In the genomic region with DNA sequence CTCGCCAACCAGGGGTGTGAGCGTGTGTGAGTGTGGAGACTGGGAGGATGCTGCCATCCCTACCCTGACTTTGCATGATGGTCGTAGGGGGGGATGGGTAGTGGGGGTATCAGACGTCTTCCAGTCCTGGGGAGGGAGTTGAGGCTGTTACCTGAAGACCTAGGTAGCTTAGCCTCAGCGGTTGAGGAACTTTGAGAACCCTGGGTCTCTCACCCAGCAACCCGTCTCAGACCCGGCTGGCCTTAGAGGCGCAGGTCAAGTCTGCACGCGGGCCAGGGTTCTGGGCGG, we compare ENCODE assay signal across 11 cellular contexts. TPM values are rescaled to one million over a fixed set of nuclear protein-coding genes. Genes with fewer than 3 reads are reported as not detected.
A peak's percentile ranks its signal among the peaks of the same experiment; 100 is the strongest.
DNase-seq lines count a peak whose midpoint lies in the region; ATAC-seq and TF ChIP-seq lines count a peak whose summit lies in the region.
"Had no signal": no experiment of that assay in that cellular context is flagged by ENCODE, and none has a peak within 500 bp of the region (broad histone marks: within the 10 kb centered on the region; RNA-seq: fewer than 3 reads in every experiment).

No MANE protein-coding gene starts in this region.

- H3K4me3 Mint-ChIP-seq in HFFc6 (peak overlapping the region; percentile 97), osteocyte (ENCODE audit: unreplicated experiment) (peak overlapping the region; percentile 89)

- peaks cover 34% of the 10 kb centered on the region for H3K4me1 ChIP-seq in ectodermal cell (ENCODE audit: control insufficient read depth, insufficient read depth, low read length)

- no peak for TF ChIP-seq CTCF in AG10803 (conservative IDR thresholded peaks at IDR 0.05; ENCODE audit: low read length)
- TF ChIP-seq CTCF in HFFc6 (IDR thresholded peaks at IDR 0.05): no peak
- no peak for TF ChIP-seq CTCF in osteocyte (IDR thresholded peaks at IDR 0.05)

- H3K27ac Mint-ChIP-seq in HFFc6: no peak overlapping the region
- peak overlapping the region; percentile 92 for H3K27ac Mint-ChIP-seq in osteocyte (ENCODE audit: unreplicated experiment)

- H3K9me3 Mint-ChIP-seq in HFFc6 (no peaks in the 10 kb centered on the region), osteocyte (ENCODE audit: unreplicated experiment) (no peaks in the 10 kb centered on the region)

- no peak overlapping the region for H3K27ac ChIP-seq in ectodermal cell (ENCODE audit: insufficient read depth, low read depth, low read length, poor library complexity, severe bottlenecking)

- DNase-seq in AG10803 (ENCODE audit: low read depth) (no peak), HFFc6 (no peak), osteocyte (ENCODE audit: extremely low spot score, unreplicated experiment) (no peak), T-helper 9 cell (no peak), pons (ENCODE audit: low spot score) (no peak)
- DNase-seq: central memory CD4-positive, alpha-beta T cell; DMS79; NCI-H1930 had no signal

- H3K4me3 ChIP-seq in AG10803 (ENCODE audit: low read length): peak overlapping the region; percentile 9; the same call in 1 of the 2 replicates
- H3K4me3 ChIP-seq in ectodermal cell (ENCODE audit: insufficient read depth, low read depth, low read length): peak overlapping the region; percentile 33

- WGBS in ectodermal cell, 2 experiments: 12 to 15% methylated on average over 11 of the region's 11 CpGs

- ATAC-seq in GM18909 (IDR thresholded peaks at IDR 0.05; ENCODE audit: poor library complexity, unreplicated experiment) (no peak), HG03342 (IDR thresholded peaks at IDR 0.05; ENCODE audit: unreplicated experiment) (no peak)

- H3K9me3 ChIP-seq in ectodermal cell (ENCODE audit: control insufficient read depth, low read length): no peaks in the 10 kb centered on the region

- peaks cover 24% of the 10 kb centered on the region for H3K27me3 ChIP-seq in ectodermal cell (ENCODE audit: control insufficient read depth, insufficient read depth, low read length, poor library complexity, severe bottlenecking)

- peaks cover 11% of the 10 kb centered on the region for H3K36me3 ChIP-seq in ectodermal cell (ENCODE audit: control insufficient read depth, insufficient read depth, low read length)

- H3K36me3 Mint-ChIP-seq in HFFc6 (ENCODE audit: low read depth) (peaks cover 4% of the 10 kb centered on the region), osteocyte (ENCODE audit: unreplicated experiment) (peaks cover 5% of the 10 kb centered on the region)

- H3K27me3 Mint-ChIP-seq in HFFc6 (ENCODE audit: insufficient read depth) (no peaks in the 10 kb centered on the region; the same call in 1 of the 2 replicates), osteocyte (ENCODE audit: unreplicated experiment) (no peaks in the 10 kb centered on the region)

- H3K4me1 Mint-ChIP-seq in HFFc6 (ENCODE audit: low read depth): peaks cover 44% of the 10 kb centered on the region
- H3K4me1 Mint-ChIP-seq in osteocyte (ENCODE audit: unreplicated experiment): peaks cover 43% of the 10 kb centered on the region

RNA-seq across cellular contexts. Expression of gene SLC4A2, which starts 2.7 kb away (rescaled TPM):
- total RNA-seq in HFFc6 (2021; fragmentation: NEBNext Ultra II Directional; extraction: Animal tissue kit (Norgen Biotek cat#: 25700)): 100 to 1,000 TPM; 153 to 188 (median 164) TPM
- 86.2 TPM for polyA plus RNA-seq in ectodermal cell (2013, experiment 1 of 4)
- 81.1 TPM for polyA plus RNA-seq in ectodermal cell (2013, experiment 2 of 4)
- 63.2 TPM for polyA plus RNA-seq in ectodermal cell (2013, experiment 3 of 4)
- 71.0 TPM for polyA plus RNA-seq in ectodermal cell (2013, experiment 4 of 4)
- 289 and 297 TPM in 2 replicates for total RNA-seq in osteocyte

RNA-seq across cellular contexts. Expression of gene CDK5, which starts 4.4 kb away (rescaled TPM):
- total RNA-seq in HFFc6 (2021; fragmentation: NEBNext Ultra II Directional; extraction: Animal tissue kit (Norgen Biotek cat#: 25700)): 10 to 100 TPM; 31.3 to 37.3 (median 33.4) TPM
- polyA plus RNA-seq in ectodermal cell (2013, experiment 1 of 4): 17.6 TPM
- polyA plus RNA-seq in ectodermal cell (2013, experiment 2 of 4): 15.2 TPM
- 15.4 TPM for polyA plus RNA-seq in ectodermal cell (2013, experiment 3 of 4)
- polyA plus RNA-seq in ectodermal cell (2013, experiment 4 of 4): 18.9 TPM
- total RNA-seq in osteocyte: 18.8 and 23.7 TPM in 2 replicates

RNA-seq across cellular contexts. Expression of gene ASIC3, which starts 13.7 kb away (rescaled TPM):
- total RNA-seq in HFFc6 (2021; fragmentation: NEBNext Ultra II Directional; extraction: Animal tissue kit (Norgen Biotek cat#: 25700)): under 1 TPM; 0.09 to 0.76 (median 0.31) TPM
- polyA plus RNA-seq in ectodermal cell (2013, experiment 1 of 4): 3.7 TPM
- 4.1 TPM for polyA plus RNA-seq in ectodermal cell (2013, experiment 2 of 4)
- 3.6 TPM for polyA plus RNA-seq in ectodermal cell (2013, experiment 3 of 4)
- polyA plus RNA-seq in ectodermal cell (2013, experiment 4 of 4): 4.9 TPM
- 3.6 and 5.8 TPM in 2 replicates for total RNA-seq in osteocyte

RNA-seq across cellular contexts. Expression of gene FASTK, which starts 18.6 kb away (rescaled TPM):
- total RNA-seq in HFFc6 (2021; fragmentation: NEBNext Ultra II Directional; extraction: Animal tissue kit (Norgen Biotek cat#: 25700)): 10 to 100 TPM; 83.8 to 97.0 (median 92.4) TPM
- polyA plus RNA-seq in ectodermal cell (2013, experiment 1 of 4): 55.1 TPM
- polyA plus RNA-seq in ectodermal cell (2013, experiment 2 of 4): 44.8 TPM
- 48.3 TPM for polyA plus RNA-seq in ectodermal cell (2013, experiment 3 of 4)
- polyA plus RNA-seq in ectodermal cell (2013, experiment 4 of 4): 55.4 TPM
- total RNA-seq in osteocyte: 101 and 104 TPM in 2 replicates

RNA-seq across cellular contexts. Expression of gene TMUB1, which starts 21.2 kb away (rescaled TPM):
- total RNA-seq in HFFc6 (2021; fragmentation: NEBNext Ultra II Directional; extraction: Animal tissue kit (Norgen Biotek cat#: 25700)): 10 to 100 TPM; 44.0 to 57.8 (median 51.9) TPM
- polyA plus RNA-seq in ectodermal cell (2013, experiment 1 of 4): 45.6 TPM
- polyA plus RNA-seq in ectodermal cell (2013, experiment 2 of 4): 38.3 TPM
- 41.6 TPM for polyA plus RNA-seq in ectodermal cell (2013, experiment 3 of 4)
- 41.5 TPM for polyA plus RNA-seq in ectodermal cell (2013, experiment 4 of 4)
- total RNA-seq in osteocyte: 26.1 and 30.0 TPM in 2 replicates
